In genomic region chr4:2848449-2848848, GRCh38 we compare ENCODE assay signal across 22 cellular contexts. TPM values are rescaled to one million over a fixed set of nuclear protein-coding genes. Genes with fewer than 3 reads are reported as not detected.
DNase-seq lines count a peak whose midpoint lies in the region; ATAC-seq, FAIRE-seq and TF ChIP-seq lines count a peak whose summit lies in the region.
"Had no signal": no experiment of that assay in that cellular context is flagged by ENCODE, and none has a peak within 500 bp of the region (broad histone marks: within the 10 kb centered on the region; RNA-seq: fewer than 3 reads in every experiment).

No MANE protein-coding gene starts in this region.

- H3K4me1 ChIP-seq in CD8-positive, alpha-beta memory T cell (ENCODE audit: insufficient read depth, low read length): peaks cover 67% of the 10 kb centered on the region
- H3K4me1 ChIP-seq: parathyroid adenoma had no signal

- peak overlapping the region in 1 of 7 donors; percentile 17 for H3K4me3 Mint-ChIP-seq in CD8-positive, alpha-beta memory T cell
- no peak overlapping the region for H3K4me3 Mint-ChIP-seq in natural killer cell treated with Interleukin-12 subunit alpha and Interleukin-12 subunit beta and Interleukin-15 and Interleukin-18, amount 100 ng/mL, for 72 hours
- H3K4me3 Mint-ChIP-seq: activated CD4-positive, alpha-beta memory T cell treated with anti-CD3 and anti-CD28 coated beads, Interleukin-2, amount 10 ng/mL, durations not matched to agents 7 days and 5 days; stimulated activated memory B cell treated with anti-CD40 and anti-IgM and Interleukin-4, amounts not matched to agents 10 μg/mL and 1 μg/mL and 100 μg/mL, for 72 hours; type B pancreatic cell had no signal

- peak overlapping the region in 5 of 8 donors; percentile 7 to 86 (median 71) for H3K27ac Mint-ChIP-seq in CD8-positive, alpha-beta memory T cell
- H3K27ac Mint-ChIP-seq in natural killer cell treated with Interleukin-12 subunit alpha and Interleukin-12 subunit beta and Interleukin-15 and Interleukin-18, amount 100 ng/mL, for 72 hours: peak overlapping the region; percentile 15 to 68
- H3K27ac Mint-ChIP-seq: activated CD4-positive, alpha-beta memory T cell treated with anti-CD3 and anti-CD28 coated beads, Interleukin-2, amount 10 ng/mL, durations not matched to agents 7 days and 5 days; type B pancreatic cell had no signal

- H3K36me3 ChIP-seq in CD8-positive, alpha-beta memory T cell (ENCODE audit: insufficient read depth, low read length): no peaks in the 10 kb centered on the region

- H3K9me3 Mint-ChIP-seq in CD8-positive, alpha-beta memory T cell: no peaks in the 10 kb centered on the region
- no peaks in the 10 kb centered on the region for H3K9me3 Mint-ChIP-seq in natural killer cell treated with Interleukin-12 subunit alpha and Interleukin-12 subunit beta and Interleukin-15 and Interleukin-18, amount 100 ng/mL, for 72 hours
- H3K9me3 Mint-ChIP-seq: activated CD4-positive, alpha-beta memory T cell treated with anti-CD3 and anti-CD28 coated beads, Interleukin-2, amount 10 ng/mL, durations not matched to agents 7 days and 5 days; stimulated activated memory B cell treated with anti-CD40 and anti-IgM and Interleukin-4, amounts not matched to agents 10 μg/mL and 1 μg/mL and 100 μg/mL, for 72 hours; type B pancreatic cell had no signal

- no peak overlapping the region for H3K27ac ChIP-seq in CD8-positive, alpha-beta memory T cell (ENCODE audit: low read depth, low read length)
- H3K27ac ChIP-seq: parathyroid adenoma had no signal

- CTCF ChIA-PET in CD8-positive, alpha-beta memory T cell (lab: Charles Lee): interaction anchor here (2.2 kb wide), 1 partner anchor 84 kb away, joined by 7 read pairs; no protein-coding TSS in a partner anchor

- no peak for TF ChIP-seq CTCF in D721Med (IDR thresholded peaks at IDR 0.05; ENCODE audit: insufficient read depth, missing control alignments)

- H3K4me3 ChIP-seq in CD8-positive, alpha-beta memory T cell (ENCODE audit: low read length): no peak overlapping the region
- H3K4me3 ChIP-seq: heart left ventricle, mucosa of descending colon had no signal

- H3K27me3 ChIP-seq in CD8-positive, alpha-beta memory T cell (ENCODE audit: insufficient read depth, low read length, poor library complexity, severe bottlenecking): no peaks in the 10 kb centered on the region
- H3K27me3 ChIP-seq: heart left ventricle had no signal

- H3K4me1 Mint-ChIP-seq in CD8-positive, alpha-beta memory T cell: peaks cover 64 to 83% (median 78%) of the 10 kb centered on the region in 3 donors
- peaks cover 57 to 63% of the 10 kb centered on the region in 2 donors for H3K4me1 Mint-ChIP-seq in natural killer cell treated with Interleukin-12 subunit alpha and Interleukin-12 subunit beta and Interleukin-15 and Interleukin-18, amount 100 ng/mL, for 72 hours (ENCODE audit: low read depth in 2 of 2)

- no peaks in the 10 kb centered on the region for H3K27me3 Mint-ChIP-seq in CD8-positive, alpha-beta memory T cell
- H3K27me3 Mint-ChIP-seq in natural killer cell treated with Interleukin-12 subunit alpha and Interleukin-12 subunit beta and Interleukin-15 and Interleukin-18, amount 100 ng/mL, for 72 hours: no peaks in the 10 kb centered on the region
- H3K27me3 Mint-ChIP-seq: activated CD4-positive, alpha-beta memory T cell treated with anti-CD3 and anti-CD28 coated beads, Interleukin-2, amount 10 ng/mL, durations not matched to agents 7 days and 5 days; stimulated activated memory B cell treated with anti-CD40 and anti-IgM and Interleukin-4, amounts not matched to agents 10 μg/mL and 1 μg/mL and 100 μg/mL, for 72 hours; type B pancreatic cell had no signal

- POLR2A ChIA-PET in CD8-positive, alpha-beta memory T cell (lab: Charles Lee): interaction anchor here (0.7 kb wide), 1 partner anchor 607 kb away, joined by 4 read pairs; the partner anchor contains the start of genes HAUS3 and POLN

- FAIRE-seq in D721Med (lab: Jason Lieb, UNC): no peak
- FAIRE-seq: GM19239, HTR-8/SVneo, kidney had no signal

- peaks cover 0 to 13% (median 0%) of the 10 kb centered on the region in 3 donors for H3K36me3 Mint-ChIP-seq in CD8-positive, alpha-beta memory T cell
- H3K36me3 Mint-ChIP-seq in natural killer cell treated with Interleukin-12 subunit alpha and Interleukin-12 subunit beta and Interleukin-15 and Interleukin-18, amount 100 ng/mL, for 72 hours: peaks cover 4% of the 10 kb centered on the region
- H3K36me3 Mint-ChIP-seq: stimulated activated memory B cell treated with anti-CD40 and anti-IgM and Interleukin-4, amounts not matched to agents 10 μg/mL and 1 μg/mL and 100 μg/mL, for 72 hours had no signal

- TF ChIP-seq POLR2A in erythroblast (IDR thresholded peaks at IDR 0.05; ENCODE audit: low read length): no peak

- no peak for ATAC-seq in natural killer cell treated with Interleukin-12 subunit alpha and Interleukin-12 subunit beta and Interleukin-15 and Interleukin-18, amount 100 ng/mL, for 72 hours
- ATAC-seq in HG02852 (IDR thresholded peaks at IDR 0.05; ENCODE audit: unreplicated experiment) (no peak), GM19023 (IDR thresholded peaks at IDR 0.05; ENCODE audit: unreplicated experiment) (no peak), HG03442 (IDR thresholded peaks at IDR 0.05; ENCODE audit: unreplicated experiment) (no peak)
- ATAC-seq: HCT116; heart left ventricle; stimulated activated memory B cell treated with anti-CD40 and anti-IgM and Interleukin-4, amounts not matched to agents 10 μg/mL and 1 μg/mL and 100 μg/mL, for 72 hours had no signal

- DNase-seq in CD8-positive, alpha-beta memory T cell: no peak
- DNase-seq in M059J (ENCODE audit: low read depth) (peak; percentile 29), erythroblast (lab: John Stamatoyannopoulos, UW) (peak; percentile 60 to 62), D721Med (ENCODE audit: insufficient read length, low spot score) (no peak)
- DNase-seq in natural killer cell treated with Interleukin-12 subunit alpha and Interleukin-12 subunit beta and Interleukin-15 and Interleukin-18, amount 100 ng/mL, for 72 hours (ENCODE audit: low spot score): no peak
- DNase-seq: activated CD4-positive, alpha-beta memory T cell treated with anti-CD3 and anti-CD28 coated beads, Interleukin-2, amount 10 ng/mL, durations not matched to agents 7 days and 5 days; cortex of kidney; DND-41; heart left ventricle; kidney; mucosa of descending colon; NCI-H1694; NCI-H69 had no signal

- no peaks in the 10 kb centered on the region for H3K9me3 ChIP-seq in CD8-positive, alpha-beta memory T cell (ENCODE audit: low read length)
- H3K9me3 ChIP-seq: heart left ventricle, mucosa of descending colon had no signal

RNA-seq across cellular contexts. Expression of gene ADD1, which starts 4.8 kb away (rescaled TPM):
- 100 to 1,000 TPM; 185 to 192 TPM for total RNA-seq in CD8-positive, alpha-beta memory T cell
- 217 TPM for polyA plus RNA-seq in CD8-positive, alpha-beta memory T cell
- total RNA-seq in M059J (2014; rRNA removed; shearing (Covaris generic)): 143 and 193 TPM in 2 replicates
- 100 to 1,000 TPM; 259 to 291 TPM for total RNA-seq in natural killer cell treated with Interleukin-12 subunit alpha and Interleukin-12 subunit beta and Interleukin-15 and Interleukin-18, amount 100 ng/mL, for 72 hours

RNA-seq across cellular contexts. Expression of gene SH3BP2, which starts 55.6 kb away (rescaled TPM):
- total RNA-seq in CD8-positive, alpha-beta memory T cell: 10 to 100 TPM; 68.8 to 75.4 TPM
- polyA plus RNA-seq in CD8-positive, alpha-beta memory T cell: 35.7 TPM
- 18.7 and 28.7 TPM in 2 replicates for total RNA-seq in M059J (2014; rRNA removed; shearing (Covaris generic))
- total RNA-seq in natural killer cell treated with Interleukin-12 subunit alpha and Interleukin-12 subunit beta and Interleukin-15 and Interleukin-18, amount 100 ng/mL, for 72 hours: 100 to 1,000 TPM; 121 to 129 TPM

Comparison
In these comparisons a context has a peak if more than half of its experiments do, and no peak if none do; other contexts are left out.
1. DNase-seq: peak in M059J (single experiment) and erythroblast (2 of 2); none in CD8-positive, alpha-beta memory T cell (0 of 5), natural killer cell treated with Interleukin-12 subunit alpha and Interleukin-12 subunit beta and Interleukin-15 and Interleukin-18, amount 100 ng/mL, for 72 hours (single experiment) and D721Med (single experiment).